8 cellular contexts compared by ENCODE assay signal in the genomic region with DNA sequence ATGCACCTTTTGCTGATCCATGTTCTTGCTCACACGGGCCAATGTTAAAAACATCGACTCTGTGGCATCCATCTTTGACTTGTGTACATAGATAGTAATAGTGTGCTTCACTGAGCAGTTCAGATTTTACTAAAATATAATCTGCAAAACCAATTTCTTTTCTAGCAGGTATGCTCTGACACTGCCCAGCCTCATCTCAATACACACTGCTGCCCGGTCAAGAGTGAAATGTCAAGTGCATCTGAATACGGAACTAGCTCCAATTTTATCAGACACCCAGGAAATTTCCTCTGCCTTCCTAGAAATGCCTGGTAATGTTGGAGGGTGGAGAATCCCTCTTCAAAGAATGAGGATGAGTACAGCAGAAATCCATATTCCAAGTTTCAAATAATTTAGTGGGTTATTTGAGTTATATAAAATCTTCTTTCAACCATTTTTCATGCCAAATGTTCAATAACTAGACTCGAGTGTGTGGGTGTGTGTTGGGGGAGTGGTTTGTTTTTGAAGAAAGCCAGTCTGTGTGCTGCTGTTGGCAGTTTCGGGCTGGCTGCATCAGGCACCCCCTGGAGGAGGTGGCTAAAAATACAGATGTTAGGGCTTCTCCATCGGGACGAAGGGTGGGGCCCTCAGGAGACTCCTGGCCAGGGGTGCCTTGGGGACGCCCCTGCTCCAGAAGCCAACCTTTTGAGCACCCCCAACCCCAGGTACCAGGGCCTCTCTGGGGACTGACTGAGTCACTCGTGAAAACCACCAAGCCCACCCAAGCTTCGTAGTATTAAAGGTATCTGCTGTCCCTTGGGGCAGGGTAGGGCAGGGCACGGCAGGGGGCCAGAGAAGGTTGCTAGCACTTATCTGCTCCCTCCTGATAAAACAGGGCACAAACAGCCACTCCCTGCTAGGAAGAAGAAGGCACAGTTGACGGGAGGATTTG. TPM values are rescaled to one million over a fixed set of nuclear protein-coding genes. Genes with fewer than 3 reads are reported as not detected.
DNase-seq lines count a peak whose midpoint lies in the region; TF ChIP-seq lines count a peak whose summit lies in the region.

No MANE protein-coding gene starts in this region.

- H3K36me3 ChIP-seq in esophagus squamous epithelium (peaks cover 0 to 15% (median 0%) of the 10 kb centered on the region in 3 donors), neutrophil (peaks cover 7% of the 10 kb centered on the region)

- intact Hi-C loops in esophagus squamous epithelium (cut with DNase I) = loop anchor here (10.0 kb wide), 1 partner anchor 230 kb away; no protein-coding TSS in a partner anchor

- no peak overlapping the region for H3K4me3 ChIP-seq in esophagus squamous epithelium
- H3K4me3 ChIP-seq in neutrophil (ENCODE audit: low read depth in 1 of 2, low read length in 1 of 2) = no peak overlapping the region

- WGBS in esophagus squamous epithelium, 2 donors = 25 to 44% methylated on average over 9 to 10 of the region's 13 CpGs

- no peaks in the 10 kb centered on the region for H3K27me3 ChIP-seq in esophagus squamous epithelium
- no peaks in the 10 kb centered on the region for H3K27me3 ChIP-seq in neutrophil

- peak overlapping the region; percentile 7 to 97 (median 37) for H3K27ac ChIP-seq in esophagus squamous epithelium
- peak overlapping the region; percentile 7 for H3K27ac ChIP-seq in neutrophil

- H3K4me1 ChIP-seq in esophagus squamous epithelium = peaks cover 47 to 89% (median 62%) of the 10 kb centered on the region in 3 donors
- H3K4me1 ChIP-seq in neutrophil (ENCODE audit: control insufficient read depth in 1 of 2, insufficient read depth in 1 of 2, low read depth in 1 of 2, low read length in 1 of 2) = peaks cover 56 to 76% of the 10 kb centered on the region in 2 experiments

- peak; percentile 40 for DNase-seq in activated CD4-positive, alpha-beta T cell treated with anti-CD3 and anti-CD28 coated beads for 48 hours
- DNase-seq in activated CD4-positive, alpha-beta T cell treated with anti-CD3 and anti-CD28 coated beads, Interleukin-2, amount 50 U/mL, for 1 hour = no peak
- peak; percentile 91 for DNase-seq in OCI-M1 (lab: John Stamatoyannopoulos, UW)
- DNase-seq in esophagus squamous epithelium (lab: John Stamatoyannopoulos, UW) = no peak
- no peak for DNase-seq in T1000 (lab: John Stamatoyannopoulos, UW)
- no peak for DNase-seq in NCI-H446 (lab: John Stamatoyannopoulos, UW)
- DNase-seq in activated CD4-positive, CD25-positive, alpha-beta regulatory T cell treated with anti-CD3 and anti-CD28 coated beads, Interleukin-2, amount 50 U/mL, for 72 hours = no peak

- no peaks in the 10 kb centered on the region for H3K9me3 ChIP-seq in esophagus squamous epithelium
- no peaks in the 10 kb centered on the region for H3K9me3 ChIP-seq in neutrophil

- no peak for TF ChIP-seq POLR2A in esophagus squamous epithelium (IDR thresholded peaks at IDR 0.05)

- TF ChIP-seq CTCF in esophagus squamous epithelium (IDR thresholded peaks at IDR 0.05) (peak in 5 of 6 experiments; percentile 7 to 53 (median 28)), neutrophil (IDR thresholded peaks at IDR 0.05) (no peak)

RNA-seq across cellular contexts. Expression of gene CTBP2, which starts 15.4 kb away (rescaled TPM):
- 10 to 100 TPM; 41.8 to 55.9 (median 47.1) TPM for total RNA-seq in esophagus squamous epithelium

Comparison
In these comparisons a context has a peak if more than half of its experiments do, and no peak if none do; other contexts are left out.
1. DNase-seq: peak in activated CD4-positive, alpha-beta T cell treated with anti-CD3 and anti-CD28 coated beads for 48 hours (single experiment) and OCI-M1 (single experiment); none in activated CD4-positive, alpha-beta T cell treated with anti-CD3 and anti-CD28 coated beads, Interleukin-2, amount 50 U/mL, for 1 hour (single experiment), esophagus squamous epithelium (single experiment), T1000 (single experiment), NCI-H446 (0 of 2) and activated CD4-positive, CD25-positive, alpha-beta regulatory T cell treated with anti-CD3 and anti-CD28 coated beads, Interleukin-2, amount 50 U/mL, for 72 hours (single experiment).